10 cellular contexts compared by ENCODE assay signal in the genomic region with DNA sequence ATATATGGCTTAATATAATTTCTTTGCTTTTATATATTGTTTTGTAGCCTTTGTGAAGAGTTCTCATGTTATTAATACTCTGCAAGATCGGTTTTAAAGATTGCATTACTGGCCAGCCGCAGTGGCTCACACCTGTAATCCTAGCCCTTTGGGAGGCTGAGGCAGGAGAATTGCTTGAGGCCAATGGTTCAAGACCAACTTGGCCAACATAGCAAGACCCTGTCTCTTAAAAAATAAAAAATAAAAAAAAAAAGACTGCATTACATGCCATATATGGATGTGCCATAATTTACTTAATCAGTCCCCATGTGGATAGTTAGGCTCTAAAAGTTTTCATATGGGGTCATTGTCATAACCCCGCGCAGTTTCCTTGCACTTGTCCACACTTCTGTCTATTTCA. TPM values are rescaled to one million over a fixed set of nuclear protein-coding genes. Genes with fewer than 3 reads are reported as not detected.
DNase-seq lines count a peak whose midpoint lies in the region; ATAC-seq and TF ChIP-seq lines count a peak whose summit lies in the region.
"Had no signal": no experiment of that assay in that cellular context is flagged by ENCODE, and none has a peak within 500 bp of the region (broad histone marks: within the 10 kb centered on the region; RNA-seq: fewer than 3 reads in every experiment).

No MANE protein-coding gene starts in this region.

- H3K9me3 ChIP-seq in SK-N-SH (no peaks in the 10 kb centered on the region), PC-9 (ENCODE audit: insufficient read depth, low read depth) (no peaks in the 10 kb centered on the region)
- H3K9me3 ChIP-seq in effector memory CD4-positive, alpha-beta T cell (ENCODE audit: control insufficient read depth, low read length) = no peaks in the 10 kb centered on the region

- ATAC-seq in SK-N-SH treated with all-trans-retinoic acid at 6 μM for 48 hours = no peak

- H3K4me2 ChIP-seq in SK-N-SH (peak overlapping the region; percentile 66), PC-9 (peak overlapping the region; percentile 63)

- intact Hi-C loops in PC-9 (cut with micrococcal nuclease; ENCODE audit: unreplicated experiment) = loop anchor here (5.0 kb wide), 2 partner anchors 38 to 87 kb away; no protein-coding TSS in a partner anchor

- H3K9me2 ChIP-seq in SK-N-SH (no peaks in the 10 kb centered on the region), PC-9 (ENCODE audit: insufficient read depth) (no peaks in the 10 kb centered on the region)

- POLR2A ChIA-PET in SK-N-SH (lab: Yijun Ruan, JAX) (no interaction called here), PC-9 (lab: Charles Lee; ENCODE audit: unreplicated experiment) (no interaction called here)

- TF ChIP-seq RAD21 in SK-N-SH (IDR thresholded peaks at IDR 0.05; ENCODE audit: low read length) = no peak

- in situ Hi-C loops in ACHN (cut with HindIII; ENCODE audit: low pct_ligation_motif_present, low pct_unique_long_range_greater_than_20kb, low sequenced_read_pairs) = no loop called here

- WGBS in SK-N-SH (ENCODE audit: low lambda C conversion rate) = 91% methylated on average over 4 of the region's 4 CpGs

- H4K20me1 ChIP-seq in SK-N-SH (ENCODE audit: insufficient read depth) (no peaks in the 10 kb centered on the region), PC-9 (ENCODE audit: insufficient read depth) (no peaks in the 10 kb centered on the region)

- H3K79me2 ChIP-seq in SK-N-SH (ENCODE audit: insufficient read depth) (peaks cover 54% of the 10 kb centered on the region), PC-9 (ENCODE audit: low read depth) (0 out of 2 replicates have a peak, but pooled peaks cover 8% of the 10 kb centered on the region)

- no peak for TF ChIP-seq EP300 in SK-N-SH (IDR thresholded peaks at IDR 0.05; ENCODE audit: borderline replicate concordance in 1 of 2, low read depth in 1 of 2, low read length in 1 of 2)

- H3K36me3 ChIP-seq in SK-N-SH (replicated peaks in 1 of 2; ENCODE audit: control insufficient read depth in 1 of 2, insufficient read depth in 2 of 2, low read length in 1 of 2) (no peaks in the 10 kb centered on the region), PC-9 (ENCODE audit: low read depth) (no peaks in the 10 kb centered on the region)
- no peaks in the 10 kb centered on the region for H3K36me3 ChIP-seq in effector memory CD4-positive, alpha-beta T cell (ENCODE audit: control insufficient read depth, insufficient read depth, low read length)

- H3K4me1 ChIP-seq in SK-N-SH (ENCODE audit: control insufficient read depth in 1 of 2, insufficient read depth in 2 of 2, low read depth in 1 of 2, low read length in 1 of 2) = peaks cover 9 to 36% of the 10 kb centered on the region in 2 experiments
- peaks cover 52% of the 10 kb centered on the region for H3K4me1 ChIP-seq in PC-9 (replicated peaks; ENCODE audit: insufficient read depth)
- peaks cover 89% of the 10 kb centered on the region for H3K4me1 ChIP-seq in effector memory CD4-positive, alpha-beta T cell (ENCODE audit: control insufficient read depth, insufficient read depth, low read length, poor library complexity, severe bottlenecking)

- CTCF ChIA-PET in SK-N-SH (lab: Yijun Ruan, JAX) = no interaction called here
- CTCF ChIA-PET in PC-9 (lab: Charles Lee) = no interaction called here

- BruUV-seq in PC-9 (replicated peaks; lab: Mats Ljungman, UMichigan) = no TSS peak

- H3K27ac ChIP-seq in SK-N-SH (ENCODE audit: low read depth in 2 of 2, low read length in 1 of 2) (peak overlapping the region; percentile 65 to 92; a peak in 3 of 4 replicates), PC-9 (peak overlapping the region; percentile 89), skin epidermis (peak overlapping the region in 18 of 21 experiments; percentile 19 to 86 (median 78))
- H3K27ac ChIP-seq in effector memory CD4-positive, alpha-beta T cell (ENCODE audit: insufficient read depth, low read length, poor library complexity, severe bottlenecking) = peak overlapping the region; percentile 35

- H3K27me3 ChIP-seq in SK-N-SH (ENCODE audit: insufficient read depth) = no peaks in the 10 kb centered on the region
- H3K27me3 ChIP-seq in PC-9 (ENCODE audit: insufficient read depth, low read depth) = no peaks in the 10 kb centered on the region
- H3K27me3 ChIP-seq in effector memory CD4-positive, alpha-beta T cell (replicated peaks; ENCODE audit: control insufficient read depth, insufficient read depth, low read length, poor library complexity, severe bottlenecking) = no peaks in the 10 kb centered on the region

- H2AFZ ChIP-seq in SK-N-SH (ENCODE audit: low read depth) (0 out of 2 replicates have a peak overlapping the region, but pooled peaks have one; percentile 52), PC-9 (0 out of 2 replicates have a peak overlapping the region, but pooled peaks have one; percentile 57)

- peak overlapping the region in 1 of 2 experiments; percentile 35; a peak in 1 of 4 replicates for H3K4me3 ChIP-seq in SK-N-SH (ENCODE audit: low read depth in 2 of 2, low read length in 1 of 2)
- peak overlapping the region; percentile 27; the same call in 1 of the 2 replicates for H3K4me3 ChIP-seq in PC-9
- no peak overlapping the region for H3K4me3 ChIP-seq in effector memory CD4-positive, alpha-beta T cell (ENCODE audit: insufficient read depth, low read depth, low read length, poor library complexity, severe bottlenecking)
- no peak overlapping the region for H3K4me3 ChIP-seq in skin epidermis

- TF ChIP-seq CTCF in SK-N-SH (IDR thresholded peaks at IDR 0.05) = no peak
- TF ChIP-seq CTCF in PC-9 (conservative IDR thresholded peaks at IDR 0.05) = no peak

- DNase-seq in SK-N-SH (no peak), PC-9 (no peak), HPDE6-E6E7 (ENCODE audit: extremely low spot score) (no peak), ACHN (no peak)
- DNase-seq in effector memory CD4-positive, alpha-beta T cell = no peak
- no peak for DNase-seq in activated CD4-positive, alpha-beta T cell treated with anti-CD3 and anti-CD28 coated beads, Interleukin-2, amount 50 U/mL, for 4 hours
- DNase-seq: activated CD8-positive, alpha-beta memory T cell treated with anti-CD3 and anti-CD28 coated beads, Interleukin-2, amount 50 U/mL, for 4 hours; kidney had no signal

- H3K9ac ChIP-seq in SK-N-SH = peak overlapping the region; percentile 40; the same call in 1 of the 2 replicates

- H3F3A ChIP-seq in SK-N-SH (replicated peaks; ENCODE audit: insufficient read depth) (peaks cover 28% of the 10 kb centered on the region), PC-9 (ENCODE audit: insufficient read depth, low read depth) (peaks cover 18% of the 10 kb centered on the region)

TF ChIP-seq in SK-N-SH, 30 proteins besides CTCF, POLR2A, EP300 and RAD21:
- TF ChIP-seq RCOR1 (IDR thresholded peaks at IDR 0.05; ENCODE audit: low read length) (no peak), CHD2 (IDR thresholded peaks at IDR 0.05; ENCODE audit: low read length, partially characterized antibody) (no peak)
TF ChIP-seq in SK-N-SH: peak in this region for 0.

TF ChIP-seq in SK-N-SH treated with all-trans-retinoic acid at 6 μM for 48 hours, 23 proteins besides CTCF, POLR2A, EP300 and RAD21:
- TF ChIP-seq PPARA (CRISPR knock-in tag; IDR thresholded peaks at IDR 0.05; ENCODE audit: borderline replicate concordance) = no peak
TF ChIP-seq in SK-N-SH treated with all-trans-retinoic acid at 6 μM for 48 hours: peak in this region for 0.

RNA-seq across cellular contexts. Expression of a gene that starts 31.0 kb away (rescaled TPM):
- 28.3 and 31.3 TPM in 2 replicates for polyA plus RNA-seq in SK-N-SH (2012; rRNA removed)
- 33.8 and 41.5 TPM in 2 replicates for polyA plus RNA-seq in SK-N-SH (2012; cell fraction: cytosol; rRNA removed)
- 11.7 and 15.5 TPM in 2 replicates for polyA plus RNA-seq in SK-N-SH (2012; cell fraction: nucleus; rRNA removed)
- 15.0 and 16.4 TPM in 2 replicates for total RNA-seq in PC-9 (2021)

Comparison
In these comparisons a context has a peak if more than half of its experiments do, and no peak if none do; other contexts are left out.
1. H3K27ac ChIP-seq: peak in every context shown above with its lines; median percentile 89 in PC-9; 78 in SK-N-SH; 78 in skin epidermis; 35 in effector memory CD4-positive, alpha-beta T cell.